Comparison of ENCODE assay signal across 15 cellular contexts in genomic region chr20:49985617-49986016, GRCh38. TPM values are rescaled to one million over a fixed set of nuclear protein-coding genes. Genes with fewer than 3 reads are reported as not detected.
A peak's percentile ranks its signal among the peaks of the same experiment; 100 is the strongest.
DNase-seq lines count a peak whose midpoint lies in the region; ATAC-seq and TF ChIP-seq lines count a peak whose summit lies in the region.
"Had no signal": no experiment of that assay in that cellular context is flagged by ENCODE, and none has a peak within 500 bp of the region (broad histone marks: within the 10 kb centered on the region; RNA-seq: fewer than 3 reads in every experiment).

No MANE protein-coding gene starts in this region.

- no peak for TF ChIP-seq CTCF in heart left ventricle (IDR thresholded peaks at IDR 0.05)
- TF ChIP-seq CTCF in coronary artery (IDR thresholded peaks at IDR 0.05): no peak
- no peak for TF ChIP-seq CTCF in mesothelial cell of epicardium (IDR thresholded peaks at IDR 0.05; ENCODE audit: unreplicated experiment)

- no peak overlapping the region for H3K27ac Mint-ChIP-seq in mesothelial cell of epicardium
- H3K27ac Mint-ChIP-seq: effector memory CD8-positive, alpha-beta T cell had no signal

- intact Hi-C loops in heart left ventricle (cut with DNase I): loop anchor here in 1 of 10 donors (10.0 kb wide), 1 partner anchor 479 kb away; no protein-coding TSS in a partner anchor
- intact Hi-C loops in Right ventricle myocardium superior (cut with DNase I): no loop called here

- peak overlapping the region in 4 of 12 donors; percentile 6 to 80 (median 24) for H3K27ac ChIP-seq in heart left ventricle
- peak overlapping the region in 1 of 2 donors; percentile 87 for H3K27ac ChIP-seq in coronary artery
- no peak overlapping the region for H3K27ac ChIP-seq in urinary bladder (ENCODE audit: low read depth)
- H3K27ac ChIP-seq: transverse colon had no signal

- H3K9me3 Mint-ChIP-seq in mesothelial cell of epicardium: no peaks in the 10 kb centered on the region
- H3K9me3 Mint-ChIP-seq: effector memory CD8-positive, alpha-beta T cell had no signal

- H3K36me3 Mint-ChIP-seq in mesothelial cell of epicardium: no peaks in the 10 kb centered on the region

- peaks cover 61% of the 10 kb centered on the region for H3K4me1 Mint-ChIP-seq in mesothelial cell of epicardium

- H3K36me3 ChIP-seq in heart left ventricle (peaks cover 0 to 14% (median 0%) of the 10 kb centered on the region in 9 donors), urinary bladder (ENCODE audit: insufficient read depth) (no peaks in the 10 kb centered on the region)
- H3K36me3 ChIP-seq: transverse colon had no signal

- H3K27me3 Mint-ChIP-seq in mesothelial cell of epicardium (ENCODE audit: low read depth): peaks cover 28% of the 10 kb centered on the region

- H3K4me3 ChIP-seq in heart left ventricle (peak overlapping the region in 11 of 12 donors; percentile 5 to 78 (median 61)), coronary artery (peak overlapping the region; percentile 83), urinary bladder (ENCODE audit: low read depth, low read length) (peak overlapping the region; percentile 49)

- peak overlapping the region; percentile 81 for H3K4me3 Mint-ChIP-seq in mesothelial cell of epicardium
- H3K4me3 Mint-ChIP-seq: effector memory CD8-positive, alpha-beta T cell had no signal

- no peaks in the 10 kb centered on the region for H3K27me3 ChIP-seq in heart left ventricle

- H3K4me1 ChIP-seq in heart left ventricle: peaks cover 4 to 91% (median 50%) of the 10 kb centered on the region in 12 donors
- H3K4me1 ChIP-seq in urinary bladder (ENCODE audit: insufficient read depth): no peaks in the 10 kb centered on the region

- DNase-seq in heart left ventricle: no peak
- DNase-seq in Right ventricle myocardium superior: no peak
- no peak for DNase-seq in coronary artery (ENCODE audit: low spot score)
- DNase-seq in mesothelial cell of epicardium (ENCODE audit: low spot score in 2 of 2, unreplicated experiment in 2 of 2): no peak
- no peak for DNase-seq in OCI-M2 (lab: John Stamatoyannopoulos, UW; ENCODE audit: unreplicated experiment)
- no peak for DNase-seq in NCI-H128 (lab: John Stamatoyannopoulos, UW; ENCODE audit: unreplicated experiment)
- DNase-seq: ACHN; activated T-cell treated with anti-CD3 and anti-CD28 coated beads, Interleukin-2, amount 50 U/mL, for 1 hour; anterior cingulate cortex; effector memory CD8-positive, alpha-beta T cell; midbrain; NCI-H510A; transverse colon had no signal

- H3K9me3 ChIP-seq in heart left ventricle: no peaks in the 10 kb centered on the region
- H3K9me3 ChIP-seq: transverse colon had no signal

- TF ChIP-seq POLR2A in heart left ventricle (IDR thresholded peaks at IDR 0.05): no peak

- ATAC-seq in heart left ventricle: no peak
- ATAC-seq in Right ventricle myocardium superior (ENCODE audit: poor library complexity): no peak
- ATAC-seq in HG03460 (IDR thresholded peaks at IDR 0.05; ENCODE audit: unreplicated experiment): no peak
- ATAC-seq: effector memory CD8-positive, alpha-beta T cell had no signal

- WGBS in heart left ventricle, 4 donors: 70 to 74% (median 72%) methylated on average over 13 of the region's 13 CpGs
- 65% methylated on average over 13 of the region's 13 CpGs for WGBS in urinary bladder

RNA-seq across cellular contexts. Expression of gene SNAI1, which starts 2.8 kb away (rescaled TPM):
- total RNA-seq in heart left ventricle (1 to 10 TPM in 6 of 9 donors, under 1 TPM in 3; 0.37 to 6.7 (median 1.6) TPM), Right ventricle myocardium superior (0.81 TPM), mesothelial cell of epicardium (8.5 to 9.7 TPM (median 8.9 TPM) in 3 replicates), urinary bladder (0.69 TPM)
- polyA plus RNA-seq in heart left ventricle (1 to 10 TPM in 1 of 2 donors, under 1 TPM in 1; 0.95 to 3.1 TPM), urinary bladder (20.9 TPM)

RNA-seq across cellular contexts. Expression of gene RNF114, which starts 49.4 kb away (rescaled TPM):
- 100 to 1,000 TPM in 2 of 9 donors, 10 to 100 TPM in 7; 42.1 to 128 (median 52.4) TPM for total RNA-seq in heart left ventricle
- polyA plus RNA-seq in heart left ventricle: 10 to 100 TPM; 36.5 to 48.5 TPM
- total RNA-seq in Right ventricle myocardium superior: 52.1 TPM
- total RNA-seq in mesothelial cell of epicardium: 54.2 to 57.1 TPM (median 54.5 TPM) in 3 replicates
- total RNA-seq in urinary bladder: 48.2 TPM
- polyA plus RNA-seq in urinary bladder: 52.2 TPM
